Comparison of ENCODE assay signal across 19 cellular contexts in the genomic region with DNA sequence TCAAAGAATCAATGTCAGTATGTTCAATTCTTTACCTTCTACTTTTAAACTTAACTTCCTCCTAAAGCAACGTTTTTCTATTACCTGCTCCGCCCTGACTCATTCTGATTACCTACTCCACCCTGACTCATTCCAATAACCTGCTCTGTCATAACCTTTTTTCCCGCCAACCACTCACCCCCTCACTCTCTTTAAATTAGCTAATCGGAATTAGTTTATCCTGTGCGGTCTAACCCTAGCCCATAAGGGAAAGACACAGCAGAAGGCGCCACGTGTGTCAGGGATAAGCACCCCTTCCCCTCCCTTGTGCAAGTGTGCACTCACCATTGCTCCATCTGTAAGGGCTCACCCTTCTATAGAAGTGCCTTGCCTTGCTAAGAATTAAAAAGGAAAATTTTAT.
A peak's percentile ranks its signal among the peaks of the same experiment; 100 is the strongest.
DNase-seq lines count a peak whose midpoint lies in the region; ATAC-seq and TF ChIP-seq lines count a peak whose summit lies in the region.
"Had no signal": no experiment of that assay in that cellular context is flagged by ENCODE, and none has a peak within 500 bp of the region (broad histone marks: within the 10 kb centered on the region; RNA-seq: fewer than 3 reads in every experiment).

No MANE protein-coding gene starts in this region.

- TF ChIP-seq EP300 in transverse colon (IDR thresholded peaks at IDR 0.05; ENCODE audit: low read depth) = no peak

- 55 to 67% methylated on average over 6 to 7 of the region's 7 CpGs for WGBS in transverse colon (ENCODE audit: low coverage in 1 of 2), 2 donors

- no peak for TF ChIP-seq POLR2A in transverse colon (IDR thresholded peaks at IDR 0.05)

- no peaks in the 10 kb centered on the region for H3K9me3 ChIP-seq in transverse colon
- no peaks in the 10 kb centered on the region for H3K9me3 ChIP-seq in effector memory CD4-positive, alpha-beta T cell (ENCODE audit: control insufficient read depth, low read length)
- H3K9me3 ChIP-seq: gastrocnemius medialis, SJCRH30, thoracic aorta had no signal

- peaks cover 0 to 7% (median 0%) of the 10 kb centered on the region in 4 donors for H3K4me1 ChIP-seq in transverse colon
- H3K4me1 ChIP-seq in effector memory CD4-positive, alpha-beta T cell (ENCODE audit: control insufficient read depth, insufficient read depth, low read length, poor library complexity, severe bottlenecking) = no peaks in the 10 kb centered on the region
- H3K4me1 ChIP-seq: gastrocnemius medialis, SJCRH30 had no signal

- no peaks in the 10 kb centered on the region for H3K27me3 Mint-ChIP-seq in activated naive CD8-positive, alpha-beta T cell treated with anti-CD3 and anti-CD28 coated beads, Interleukin-2, amount 50 U/mL, for 24 hours
- H3K27me3 Mint-ChIP-seq in activated naive CD8-positive, alpha-beta T cell treated with anti-CD3 and anti-CD28 coated beads for 36 hours = no peaks in the 10 kb centered on the region

- in situ Hi-C loops in transverse colon (cut with MboI; ENCODE audit: low pct_ligation_motif_present in 1 of 4, low pct_unique_long_range_greater_than_20kb in 1 of 4, low sequenced_read_pairs in 3 of 4) = no loop called here

- no peak overlapping the region for H3K4me3 ChIP-seq in transverse colon
- no peak overlapping the region for H3K4me3 ChIP-seq in effector memory CD4-positive, alpha-beta T cell (ENCODE audit: insufficient read depth, low read depth, low read length, poor library complexity, severe bottlenecking)
- H3K4me3 ChIP-seq: cardiac muscle cell, gastrocnemius medialis, SJCRH30, thoracic aorta had no signal

- H3K36me3 Mint-ChIP-seq in activated naive CD8-positive, alpha-beta T cell treated with anti-CD3 and anti-CD28 coated beads, Interleukin-2, amount 50 U/mL, for 24 hours (ENCODE audit: low read depth) = no peaks in the 10 kb centered on the region
- no peaks in the 10 kb centered on the region for H3K36me3 Mint-ChIP-seq in activated naive CD8-positive, alpha-beta T cell treated with anti-CD3 and anti-CD28 coated beads for 36 hours
- H3K36me3 Mint-ChIP-seq: IgD-negative memory B cell, naive B cell had no signal

- intact Hi-C loops in transverse colon (cut with DNase I; ENCODE audit: low total_unique reads) = no loop called here

- H3K36me3 ChIP-seq in transverse colon = no peaks in the 10 kb centered on the region
- no peaks in the 10 kb centered on the region for H3K36me3 ChIP-seq in effector memory CD4-positive, alpha-beta T cell (ENCODE audit: control insufficient read depth, insufficient read depth, low read length)
- H3K36me3 ChIP-seq: cardiac muscle cell, gastrocnemius medialis, SJCRH30, thoracic aorta had no signal

- H3K27me3 ChIP-seq in transverse colon = no peaks in the 10 kb centered on the region
- no peaks in the 10 kb centered on the region for H3K27me3 ChIP-seq in effector memory CD4-positive, alpha-beta T cell (replicated peaks; ENCODE audit: control insufficient read depth, insufficient read depth, low read length, poor library complexity, severe bottlenecking)
- H3K27me3 ChIP-seq: cardiac muscle cell, gastrocnemius medialis, SJCRH30 had no signal

- no peak overlapping the region for H3K4me3 Mint-ChIP-seq in activated naive CD8-positive, alpha-beta T cell treated with anti-CD3 and anti-CD28 coated beads, Interleukin-2, amount 50 U/mL, for 24 hours
- H3K4me3 Mint-ChIP-seq in activated naive CD8-positive, alpha-beta T cell treated with anti-CD3 and anti-CD28 coated beads for 36 hours = no peak overlapping the region
- H3K4me3 Mint-ChIP-seq: IgD-negative memory B cell, naive B cell had no signal

- no peak for TF ChIP-seq CTCF in transverse colon (IDR thresholded peaks at IDR 0.05)

- no peaks in the 10 kb centered on the region for H3K9me3 Mint-ChIP-seq in activated naive CD8-positive, alpha-beta T cell treated with anti-CD3 and anti-CD28 coated beads, Interleukin-2, amount 50 U/mL, for 24 hours
- no peaks in the 10 kb centered on the region for H3K9me3 Mint-ChIP-seq in activated naive CD8-positive, alpha-beta T cell treated with anti-CD3 and anti-CD28 coated beads for 36 hours

- ATAC-seq in activated naive CD8-positive, alpha-beta T cell treated with anti-CD3 and anti-CD28 coated beads, Interleukin-2, amount 50 U/mL, for 24 hours = peak; percentile 36
- ATAC-seq: gastrocnemius medialis, sciatic nerve had no signal

- peak overlapping the region in 1 of 4 donors; percentile 52 for H3K27ac ChIP-seq in transverse colon
- H3K27ac ChIP-seq in effector memory CD4-positive, alpha-beta T cell (ENCODE audit: insufficient read depth, low read length, poor library complexity, severe bottlenecking) = no peak overlapping the region
- H3K27ac ChIP-seq: cardiac muscle cell, gastrocnemius medialis, SJCRH30, thoracic aorta had no signal

- peaks cover 2% of the 10 kb centered on the region for H3K4me1 Mint-ChIP-seq in activated naive CD8-positive, alpha-beta T cell treated with anti-CD3 and anti-CD28 coated beads, Interleukin-2, amount 50 U/mL, for 24 hours
- no peaks in the 10 kb centered on the region for H3K4me1 Mint-ChIP-seq in activated naive CD8-positive, alpha-beta T cell treated with anti-CD3 and anti-CD28 coated beads for 36 hours
- H3K4me1 Mint-ChIP-seq: IgD-negative memory B cell, naive B cell had no signal

- no peak for DNase-seq in activated naive CD8-positive, alpha-beta T cell treated with anti-CD3 and anti-CD28 coated beads, Interleukin-2, amount 50 U/mL, for 24 hours
- DNase-seq in activated naive CD8-positive, alpha-beta T cell treated with anti-CD3 and anti-CD28 coated beads for 36 hours = no peak
- DNase-seq in activated T-cell treated with anti-CD3 and anti-CD28 coated beads, Interleukin-2, amount 50 U/mL, for 48 hours = peak; percentile 29 to 48
- DNase-seq in putamen (ENCODE audit: low spot score) = peak; percentile 2
- peak; percentile 13 for DNase-seq in transverse colon
- DNase-seq in Ammon's horn (ENCODE audit: low spot score) = no peak
- no peak for DNase-seq in effector memory CD4-positive, alpha-beta T cell
- DNase-seq: activated CD8-positive, alpha-beta memory T cell treated with anti-CD3 and anti-CD28 coated beads, Interleukin-2, amount 50 U/mL, for 4 hours; AML-193; DND-41; gastrocnemius medialis; naive B cell; NCI-H1694; NCI-H774; SJCRH30 had no signal

- no peak overlapping the region for H3K27ac Mint-ChIP-seq in activated naive CD8-positive, alpha-beta T cell treated with anti-CD3 and anti-CD28 coated beads, Interleukin-2, amount 50 U/mL, for 24 hours
- no peak overlapping the region for H3K27ac Mint-ChIP-seq in activated naive CD8-positive, alpha-beta T cell treated with anti-CD3 and anti-CD28 coated beads for 36 hours

Comparison
In these comparisons a context has a peak if more than half of its experiments do, and no peak if none do; other contexts are left out.
1. DNase-seq: peak in activated T-cell treated with anti-CD3 and anti-CD28 coated beads, Interleukin-2, amount 50 U/mL, for 48 hours (2 of 2), putamen (single experiment) and transverse colon (single experiment); none in activated naive CD8-positive, alpha-beta T cell treated with anti-CD3 and anti-CD28 coated beads, Interleukin-2, amount 50 U/mL, for 24 hours (single experiment), activated naive CD8-positive, alpha-beta T cell treated with anti-CD3 and anti-CD28 coated beads for 36 hours (single experiment), Ammon's horn (single experiment) and effector memory CD4-positive, alpha-beta T cell (0 of 3).